8 cellular contexts compared by ENCODE assay signal in the genomic region with DNA sequence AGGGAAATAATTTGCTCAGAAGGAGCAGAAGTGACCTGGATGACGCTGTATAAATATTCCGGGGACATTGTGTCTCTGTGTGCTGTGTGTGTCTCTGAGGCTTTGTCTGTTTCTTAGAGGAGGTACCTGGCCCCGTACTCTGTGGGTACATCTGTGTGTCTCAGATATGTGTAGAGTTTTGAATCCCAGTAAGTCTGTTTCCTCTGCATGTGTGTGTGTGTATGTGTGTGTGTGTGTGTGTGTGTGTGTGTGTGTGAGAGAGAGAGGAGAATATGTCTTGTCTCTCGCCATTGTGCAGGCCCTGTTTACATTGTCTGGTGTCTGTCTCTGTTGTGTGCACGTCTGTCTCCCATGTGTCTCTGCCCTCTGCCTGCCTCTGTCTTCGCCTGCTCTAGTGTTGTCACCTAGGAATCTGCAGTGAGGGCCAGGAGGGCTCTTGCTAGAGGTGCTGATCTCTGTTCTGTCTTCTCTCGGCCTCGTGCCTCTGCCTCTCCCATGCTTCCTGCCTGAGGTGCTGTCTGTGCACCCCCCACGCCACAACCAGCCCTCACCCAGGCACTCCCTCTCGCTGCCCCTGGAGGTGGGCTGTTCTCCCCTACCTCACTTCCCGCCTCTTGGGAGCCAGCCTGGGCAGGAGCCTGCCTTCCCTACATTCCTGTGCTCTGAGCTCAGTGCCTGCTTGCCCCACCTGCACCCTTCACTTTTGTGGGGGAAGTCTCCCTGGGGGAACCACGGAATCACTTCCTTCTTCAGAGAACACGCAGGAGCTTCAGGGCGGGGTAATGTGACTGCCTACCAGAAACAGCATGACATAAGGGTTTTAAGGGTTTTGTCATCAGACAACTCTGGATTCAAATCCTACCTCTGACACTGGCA. TPM values are rescaled to one million over a fixed set of nuclear protein-coding genes. Genes with fewer than 3 reads are reported as not detected.
DNase-seq lines count a peak whose midpoint lies in the region; ATAC-seq and TF ChIP-seq lines count a peak whose summit lies in the region.

No MANE protein-coding gene starts in this region.

- no peaks in the 10 kb centered on the region for H3K27me3 ChIP-seq in cardiac muscle cell

- peak overlapping the region; percentile 90 for H3K27ac ChIP-seq in cardiac muscle cell

- TF ChIP-seq CTCF in cardiac muscle cell (IDR thresholded peaks at IDR 0.05; ENCODE audit: low read depth, low read length): no peak

- peaks cover 43% of the 10 kb centered on the region for H3K4me1 ChIP-seq in cardiac muscle cell (ENCODE audit: low read depth)

- ATAC-seq in GM19025 (IDR thresholded peaks at IDR 0.05; ENCODE audit: low read depth, unreplicated experiment): peak; percentile 41
- peak; percentile 27 for ATAC-seq in sciatic nerve

- DNase-seq in NOMO-1 treated with dmso at 0.1 percent for 144 hours (lab: John Stamatoyannopoulos, UW; ENCODE audit: unreplicated experiment): peak; percentile 73
- peak; percentile 43 for DNase-seq in activated naive CD4-positive, alpha-beta T cell treated with Interleukin-2 at 50 U/mL for 16 hours
- no peak for DNase-seq in cardiac muscle cell (ENCODE audit: low read depth in 1 of 2, low spot score in 1 of 2)
- no peak for DNase-seq in sciatic nerve (ENCODE audit: low spot score)
- no peak for DNase-seq in cortex of kidney (lab: John Stamatoyannopoulos, UW)
- DNase-seq in DMS 273 treated with DMSO at 0.1 percent for 48 hours (lab: John Stamatoyannopoulos, UW): no peak
- no peak for DNase-seq in 8988T

- intact Hi-C loops in sciatic nerve (cut with DNase I): no loop called here

- H3K4me3 ChIP-seq in cardiac muscle cell: peak overlapping the region; percentile 16

- H3K9me3 ChIP-seq in cardiac muscle cell (ENCODE audit: low read depth): no peaks in the 10 kb centered on the region

- H3K36me3 ChIP-seq in cardiac muscle cell: no peaks in the 10 kb centered on the region

RNA-seq across cellular contexts. Expression of a gene that starts 5.9 kb away (rescaled TPM):
- total RNA-seq in cardiac muscle cell (224 and 239 TPM in 2 replicates), sciatic nerve (123 TPM)
- polyA plus RNA-seq in cardiac muscle cell: 132 and 141 TPM in 2 replicates

RNA-seq across cellular contexts. Expression of a gene that starts 12.6 kb away (rescaled TPM):
- total RNA-seq in cardiac muscle cell (83.5 and 99.6 TPM in 2 replicates), sciatic nerve (46.8 TPM)
- 119 and 125 TPM in 2 replicates for polyA plus RNA-seq in cardiac muscle cell

RNA-seq across cellular contexts. Expression of a gene that starts 36.9 kb away (rescaled TPM):
- total RNA-seq in cardiac muscle cell (0.11 and 0.57 TPM in 2 replicates), sciatic nerve (47.3 TPM)
- 0.05 TPM in 1 of 2 replicates, not detected in the other for polyA plus RNA-seq in cardiac muscle cell

Comparison
In these comparisons a context has a peak if more than half of its experiments do, and no peak if none do; other contexts are left out.
1. DNase-seq: peak in NOMO-1 treated with dmso at 0.1 percent for 144 hours (single experiment) and activated naive CD4-positive, alpha-beta T cell treated with Interleukin-2 at 50 U/mL for 16 hours (single experiment); none in cardiac muscle cell (0 of 2), sciatic nerve (single experiment), cortex of kidney (single experiment), DMS 273 treated with DMSO at 0.1 percent for 48 hours (single experiment) and 8988T (single experiment).
2. RNA of a gene that starts 36.9 kb away (total RNA-seq): 47.3 TPM in sciatic nerve (single experiment); 0.11 to 0.57 TPM in cardiac muscle cell; every median in the first group is over 10 times any median in the second.